Comparison of ENCODE assay signal across 20 cellular contexts in genomic region chr1:15739259-15739658, GRCh38. TPM values are rescaled to one million over a fixed set of nuclear protein-coding genes. Genes with fewer than 3 reads are reported as not detected.
A peak's percentile ranks its signal among the peaks of the same experiment; 100 is the strongest.
DNase-seq lines count a peak whose midpoint lies in the region; ATAC-seq, FAIRE-seq and TF ChIP-seq lines count a peak whose summit lies in the region.
"Had no signal": no experiment of that assay in that cellular context is flagged by ENCODE, and none has a peak within 500 bp of the region (broad histone marks: within the 10 kb centered on the region; RNA-seq: fewer than 3 reads in every experiment).

No MANE protein-coding gene starts in this region.

- H2AK5ac ChIP-seq in neuronal stem cell (ENCODE audit: low read depth, low read length): no peak overlapping the region

- H3K18ac ChIP-seq in neuronal stem cell (ENCODE audit: low read length): no peak overlapping the region

- H2AFZ ChIP-seq in HepG2 (ENCODE audit: low read length) (no peak overlapping the region), neuronal stem cell (ENCODE audit: low read length) (no peak overlapping the region)

- H3K79me1 ChIP-seq in neuronal stem cell (ENCODE audit: low read depth, low read length): peaks cover 4% of the 10 kb centered on the region

- H3K27me3 ChIP-seq in HepG2 (ENCODE audit: control insufficient read depth in 1 of 2, insufficient read depth in 2 of 2, low read length in 2 of 2) (no peaks in the 10 kb centered on the region), right lobe of liver (no peaks in the 10 kb centered on the region), duodenal mucosa (ENCODE audit: control insufficient read depth in 1 of 2, insufficient read depth in 2 of 2, low read length in 2 of 2) (no peaks in the 10 kb centered on the region), neuronal stem cell (ENCODE audit: control insufficient read depth in 3 of 3, insufficient read depth in 3 of 3, low read depth in 1 of 3, low read length in 3 of 3) (peaks cover 0 to 1% (median 0%) of the 10 kb centered on the region in 3 experiments)
- H3K27me3 ChIP-seq: MG63 had no signal

- H4K8ac ChIP-seq in neuronal stem cell (ENCODE audit: low read depth, low read length): no peak overlapping the region

- TF ChIP-seq EP300 in HepG2 (IDR thresholded peaks at IDR 0.05; ENCODE audit: low read depth in 2 of 2, low read length in 2 of 2): no peak
- TF ChIP-seq EP300 in HepG2 (CRISPR knock-in tag; IDR thresholded peaks at IDR 0.05; ENCODE audit: borderline replicate concordance): no peak

- TF ChIP-seq CTCF in HepG2 (CRISPR knock-in tag; IDR thresholded peaks at IDR 0.05): no peak
- no peak for TF ChIP-seq CTCF in right lobe of liver (IDR thresholded peaks at IDR 0.05)

- no TSS peak for BruUV-seq in HepG2 (replicated peaks; lab: Mats Ljungman, UMichigan)

- in situ Hi-C loops in HepG2 (cut with HindIII; ENCODE audit: extremely low pct_ligation_motif_present, low pct_unique_long_range_greater_than_20kb): no loop called here

- no peaks in the 10 kb centered on the region for H4K20me1 ChIP-seq in HepG2 (ENCODE audit: insufficient read depth, low read length)

- H3K79me2 ChIP-seq in HepG2 (ENCODE audit: insufficient read depth, low read length): no peaks in the 10 kb centered on the region

- POLR2A ChIA-PET in HepG2 (lab: Yijun Ruan, JAX): interaction anchor here (1.4 kb wide), 1 partner anchor 121 kb away, joined by 4 read pairs; no protein-coding TSS in a partner anchor

- CTCF ChIA-PET in HepG2 (lab: Yijun Ruan, JAX; ENCODE audit: low intra/inter-chr PET ratio, low total read pairs): interaction anchor here (1.0 kb wide), 1 partner anchor 144 kb away, joined by 3 read pairs; no protein-coding TSS in a partner anchor

- whole genome bisulfite sequencing in HepG2 (ENCODE audit: low lambda C conversion rate): 84% methylated on average over 3 of the region's 16 CpGs
- no CpG with 5 or more reads among the region's 16 CpGs for WGBS in right lobe of liver (ENCODE audit: insufficient coverage, low coverage, low lambda C conversion rate, missing lambda C conversion rate)
- no CpG with 5 or more reads among the region's 16 CpGs for WGBS in neuronal stem cell (ENCODE audit: extremely low coverage in 2 of 2, insufficient read length in 2 of 2, insufficient replicate concordance in 1 of 2), 2 donors

- H3K4me2 ChIP-seq in HepG2 (ENCODE audit: low read depth, low read length) (peak overlapping the region; percentile 62), neuronal stem cell (ENCODE audit: insufficient read depth, low read length, poor library complexity, severe bottlenecking) (no peak overlapping the region)

- no peak overlapping the region for H3K27ac ChIP-seq in HepG2 (ENCODE audit: extremely low read length, insufficient read depth, low read length)
- no peak overlapping the region for H3K27ac ChIP-seq in right lobe of liver
- peak overlapping the region; percentile 1 for H3K27ac ChIP-seq in duodenal mucosa (ENCODE audit: low read depth, low read length)
- H3K27ac ChIP-seq in neuronal stem cell (replicated peaks; ENCODE audit: low read length): no peak overlapping the region

- intact Hi-C loops in HepG2 (cut with micrococcal nuclease; ENCODE audit: unreplicated experiment) (loop anchor here (5.0 kb wide), 1 partner anchor 142 kb away; no protein-coding TSS in a partner anchor), right lobe of liver (cut with DNase I) (loop anchor here (10.0 kb wide), 1 partner anchor 144 kb away; no protein-coding TSS in a partner anchor)

- no peak overlapping the region for H4K91ac ChIP-seq in neuronal stem cell (ENCODE audit: low read depth, low read length, poor library complexity)

- H2BK15ac ChIP-seq in neuronal stem cell (ENCODE audit: low read length): no peak overlapping the region

- H3K9ac ChIP-seq in HepG2 (ENCODE audit: insufficient read depth, low read depth, low read length): no peak overlapping the region
- no peak overlapping the region for H3K9ac ChIP-seq in duodenal mucosa (ENCODE audit: low read depth in 1 of 2, low read length in 2 of 2)
- H3K9ac ChIP-seq in neuronal stem cell (ENCODE audit: low read depth, low read length, poor library complexity): no peak overlapping the region

- no peak overlapping the region for H2BK5ac ChIP-seq in neuronal stem cell (ENCODE audit: low read length)

- peak overlapping the region; percentile 80 for H3K23ac ChIP-seq in neuronal stem cell (ENCODE audit: low read depth, low read length, poor library complexity)

- H2BK12ac ChIP-seq in neuronal stem cell (ENCODE audit: low read length): no peak overlapping the region

- H3K36me3 ChIP-seq in HepG2 (replicated peaks in 1 of 2; ENCODE audit: control insufficient read depth in 1 of 2, insufficient read depth in 2 of 2, low read length in 2 of 2) (no peaks in the 10 kb centered on the region), right lobe of liver (no peaks in the 10 kb centered on the region), duodenal mucosa (ENCODE audit: control insufficient read depth in 1 of 2, insufficient read depth in 2 of 2, low read length in 2 of 2) (peaks cover 0 to 11% of the 10 kb centered on the region in 2 donors), neuronal stem cell (replicated peaks in 1 of 2; ENCODE audit: control insufficient read depth in 2 of 2, insufficient read depth in 2 of 2, low read length in 2 of 2) (peaks cover 2 to 12% of the 10 kb centered on the region in 2 donors)

- H3K4me1 ChIP-seq in HepG2 (ENCODE audit: insufficient read depth, low read length) (peaks cover 89% of the 10 kb centered on the region), right lobe of liver (peaks cover 0 to 40% (median 17%) of the 10 kb centered on the region in 4 donors), duodenal mucosa (ENCODE audit: control insufficient read depth in 1 of 2, insufficient read depth in 2 of 2, low read length in 2 of 2) (peaks cover 31 to 56% of the 10 kb centered on the region in 2 donors), neuronal stem cell (ENCODE audit: control insufficient read depth in 2 of 2, insufficient read depth in 1 of 2, low read depth in 1 of 2, low read length in 2 of 2) (peaks cover 2 to 11% of the 10 kb centered on the region in 2 donors)

- no peaks in the 10 kb centered on the region for H3K9me3 ChIP-seq in HepG2 (ENCODE audit: low read length)
- H3K9me3 ChIP-seq in right lobe of liver: no peaks in the 10 kb centered on the region
- no peaks in the 10 kb centered on the region for H3K9me3 ChIP-seq in duodenal mucosa (ENCODE audit: control insufficient read depth in 1 of 2, low read length in 2 of 2)
- H3K9me3 ChIP-seq in neuronal stem cell (replicated peaks in 1 of 2; ENCODE audit: control insufficient read depth in 2 of 2, insufficient read depth in 1 of 2, low read depth in 1 of 2, low read length in 2 of 2): no peaks in the 10 kb centered on the region
- H3K9me3 ChIP-seq: MG63 had no signal

- FAIRE-seq in HepG2 (lab: Jason Lieb, UNC) (no peak), GM12891 (lab: Jason Lieb, UNC) (no peak)
- FAIRE-seq: A204.1, H54 had no signal

- H3K4ac ChIP-seq in neuronal stem cell (ENCODE audit: low read length): no peak overlapping the region

- no peak for TF ChIP-seq POLR2A in HepG2 (IDR thresholded peaks at IDR 0.05; ENCODE audit: insufficient read depth in 1 of 2, low read depth in 2 of 2, low read length in 2 of 2)
- no peak for TF ChIP-seq POLR2A in right lobe of liver (IDR thresholded peaks at IDR 0.05)
- TF ChIP-seq POLR2A in GM12891 (IDR thresholded peaks at IDR 0.05; ENCODE audit: low read depth, low read length): no peak

- no peak for TF ChIP-seq RAD21 in HepG2 (CRISPR knock-in tag; IDR thresholded peaks at IDR 0.05)

- H3K14ac ChIP-seq in neuronal stem cell (ENCODE audit: low read length): no peak overlapping the region

- no peak overlapping the region for H2BK120ac ChIP-seq in neuronal stem cell (ENCODE audit: low read depth, low read length)

- no peak for ATAC-seq in HepG2
- no peak for ATAC-seq in right lobe of liver
- no peak for ATAC-seq in GM21528 (IDR thresholded peaks at IDR 0.05; ENCODE audit: low FRiP score, unreplicated experiment)
- no peak for ATAC-seq in GM19463 (IDR thresholded peaks at IDR 0.05; ENCODE audit: unreplicated experiment)
- ATAC-seq: SK-N-SH treated with all-trans-retinoic acid at 6 μM for 48 hours had no signal

- DNase-seq in HepG2 (ENCODE audit: low spot score) (no peak), right lobe of liver (no peak), neuronal stem cell (ENCODE audit: low spot score) (no peak), GM12891 (ENCODE audit: insufficient read length, low spot score) (no peak)
- DNase-seq in central memory CD4-positive, alpha-beta T cell: no peak
- DNase-seq: DMS79 treated with DMSO at 0.1 percent for 48 hours, MG63, NCI-H1048, NCI-H1436, NCI-H1930, NCI-H2227 treated with DMSO at 0.1 percent for 48 hours, NCI-H510A treated with DMSO at 0.1 percent for 48 hours, NCI-H748 treated with DMSO at 0.1 percent for 48 hours had no signal

- H3K4me3 ChIP-seq in HepG2 (replicated peaks in 1 of 3; ENCODE audit: insufficient read depth in 1 of 3, low read depth in 2 of 3, low read length in 3 of 3) (peak overlapping the region in 1 of 3 experiments; percentile 49; a peak in 1 of 6 replicates), right lobe of liver (no peak overlapping the region), duodenal mucosa (ENCODE audit: low read depth in 1 of 2, low read length in 2 of 2) (no peak overlapping the region), neuronal stem cell (ENCODE audit: low read length in 2 of 2) (no peak overlapping the region)
- H3K4me3 ChIP-seq: K562, MG63 had no signal

RNA-seq across cellular contexts. Expression of gene TMEM82, which starts 3.0 kb away (rescaled TPM):
- total RNA-seq in HepG2 (2016; rRNA removed; fragmentation: Illumina TruSeq; extraction: Trizol): 0.29 and 0.97 TPM in 2 replicates
- total RNA-seq in HepG2 (2016; cell fraction: cytosol; rRNA removed; fragmentation: Illumina TruSeq; extraction: Trizol; ENCODE audit: low read depth): 0.71 and 0.79 TPM in 2 replicates
- 0.43 and 0.58 TPM in 2 replicates for total RNA-seq in HepG2 (2016; cell fraction: insoluble cytoplasmic fraction; rRNA removed; fragmentation: Illumina TruSeq; extraction: Trizol)
- total RNA-seq in HepG2 (2016; cell fraction: membrane; rRNA removed; fragmentation: Illumina TruSeq; extraction: Trizol): 0.43 and 0.45 TPM in 2 replicates
- total RNA-seq in HepG2 (2016; cell fraction: nucleus; rRNA removed; fragmentation: Illumina TruSeq; extraction: Trizol): 0.41 and 0.75 TPM in 2 replicates
- 0.24 and 0.40 TPM in 2 replicates for polyA plus RNA-seq in HepG2 (2011; rRNA removed)
- polyA plus RNA-seq in HepG2 (2011; cell fraction: cytosol; rRNA removed): 0.28 and 0.51 TPM in 2 replicates
- polyA plus RNA-seq in HepG2 (2011; cell fraction: nucleus; rRNA removed): 0.58 and 0.85 TPM in 2 replicates
- 0.32 and 0.44 TPM in 2 replicates for polyA plus RNA-seq in HepG2 (2012)
- polyA plus RNA-seq in HepG2 (2016; cell fraction: cytosol; fragmentation: Illumina TruSeq; extraction: Trizol; ENCODE audit: low read depth): 0.60 and 0.79 TPM in 2 replicates
- 0.37 and 0.50 TPM in 2 replicates for polyA plus RNA-seq in HepG2 (2016; cell fraction: insoluble cytoplasmic fraction; fragmentation: Illumina TruSeq; extraction: Trizol; ENCODE audit: low read depth)
- 0.64 and 0.87 TPM in 2 replicates for polyA plus RNA-seq in HepG2 (2016; cell fraction: membrane; fragmentation: Illumina TruSeq; extraction: Trizol; ENCODE audit: low read depth)
- polyA plus RNA-seq in HepG2 (2016; cell fraction: nucleus; fragmentation: Illumina TruSeq; extraction: Trizol; ENCODE audit: insufficient read depth, low read depth): 1.1 and 1.5 TPM in 2 replicates
- polyA minus RNA-seq in HepG2 (2011; rRNA and poly(A)+ RNA removed; ENCODE audit: low replicate concordance): 0.92 TPM in 1 of 2 replicates, not detected in the other
- 0.44 and 0.59 TPM in 2 replicates for polyA minus RNA-seq in HepG2 (2011; cell fraction: cytosol; rRNA and poly(A)+ RNA removed)
- 0.62 TPM in 1 of 2 replicates, not detected in the other for polyA minus RNA-seq in HepG2 (2011; cell fraction: nucleus; rRNA and poly(A)+ RNA removed)
- total RNA-seq in right lobe of liver: 10 to 100 TPM; 15.8 to 33.5 (median 19.1) TPM
- not detected for polyA plus RNA-seq in neuronal stem cell (2013, experiment 1 of 2)
- polyA plus RNA-seq in neuronal stem cell (2013, experiment 2 of 2): not detected
- polyA plus RNA-seq in GM12891 (2012; ENCODE audit: low read depth, missing spikeins): not detected
- total RNA-seq: K562 had no signal
- polyA plus RNA-seq: K562 had no signal

RNA-seq across cellular contexts. Expression of gene SLC25A34, which starts 3.2 kb away (rescaled TPM):
- 0.13 TPM in 1 of 2 replicates, not detected in the other for total RNA-seq in HepG2 (2016; rRNA removed; fragmentation: Illumina TruSeq; extraction: Trizol)
- total RNA-seq in HepG2 (2016; cell fraction: cytosol; rRNA removed; fragmentation: Illumina TruSeq; extraction: Trizol; ENCODE audit: low read depth): not detected in 2 replicates
- 0.13 and 0.15 TPM in 2 replicates for total RNA-seq in HepG2 (2016; cell fraction: insoluble cytoplasmic fraction; rRNA removed; fragmentation: Illumina TruSeq; extraction: Trizol)
- 0.09 TPM in 1 of 2 replicates, not detected in the other for total RNA-seq in HepG2 (2016; cell fraction: membrane; rRNA removed; fragmentation: Illumina TruSeq; extraction: Trizol)
- 0.41 TPM in 1 of 2 replicates, not detected in the other for total RNA-seq in HepG2 (2016; cell fraction: nucleus; rRNA removed; fragmentation: Illumina TruSeq; extraction: Trizol)
- 0.18 TPM in 2 replicates for polyA plus RNA-seq in HepG2 (2011; rRNA removed)
- 0.12 and 0.16 TPM in 2 replicates for polyA plus RNA-seq in HepG2 (2011; cell fraction: cytosol; rRNA removed)
- 0.33 and 0.35 TPM in 2 replicates for polyA plus RNA-seq in HepG2 (2011; cell fraction: nucleus; rRNA removed)
- 0.07 TPM in 1 of 2 replicates, not detected in the other for polyA plus RNA-seq in HepG2 (2012)
- polyA plus RNA-seq in HepG2 (2016; cell fraction: cytosol; fragmentation: Illumina TruSeq; extraction: Trizol; ENCODE audit: low read depth): not detected in 2 replicates
- polyA plus RNA-seq in HepG2 (2016; cell fraction: insoluble cytoplasmic fraction; fragmentation: Illumina TruSeq; extraction: Trizol; ENCODE audit: low read depth): 0.10 TPM in 1 of 2 replicates, not detected in the other
- 0.08 TPM in 1 of 2 replicates, not detected in the other for polyA plus RNA-seq in HepG2 (2016; cell fraction: membrane; fragmentation: Illumina TruSeq; extraction: Trizol; ENCODE audit: low read depth)
- 0.15 and 0.21 TPM in 2 replicates for polyA plus RNA-seq in HepG2 (2016; cell fraction: nucleus; fragmentation: Illumina TruSeq; extraction: Trizol; ENCODE audit: insufficient read depth, low read depth)
- 0.04 and 0.42 TPM in 2 replicates for polyA minus RNA-seq in HepG2 (2011; rRNA and poly(A)+ RNA removed; ENCODE audit: low replicate concordance)
- not detected in 2 replicates for polyA minus RNA-seq in HepG2 (2011; cell fraction: cytosol; rRNA and poly(A)+ RNA removed)
- 0.12 TPM in 1 of 2 replicates, not detected in the other for polyA minus RNA-seq in HepG2 (2011; cell fraction: nucleus; rRNA and poly(A)+ RNA removed)
- total RNA-seq in right lobe of liver: 10 to 100 TPM in 1 of 6 experiments, 1 to 10 TPM in 4, under 1 TPM in 1; 0.69 to 11.6 (median 3.2) TPM
- 0.33 TPM for polyA plus RNA-seq in neuronal stem cell (2013, experiment 1 of 2)
- polyA plus RNA-seq in neuronal stem cell (2013, experiment 2 of 2): 0.32 TPM
- polyA plus RNA-seq in GM12891 (2012; ENCODE audit: low read depth, missing spikeins): 0.42 TPM

RNA-seq across cellular contexts. Expression of gene FBLIM1, which starts 19.3 kb away (rescaled TPM):
- total RNA-seq in HepG2 (2016; rRNA removed; fragmentation: Illumina TruSeq; extraction: Trizol) (9.2 and 10.6 TPM in 2 replicates), right lobe of liver (10 to 100 TPM in 1 of 6 experiments, 1 to 10 TPM in 5; 4.0 to 13.1 (median 6.0) TPM)
- total RNA-seq in HepG2 (2016; cell fraction: cytosol; rRNA removed; fragmentation: Illumina TruSeq; extraction: Trizol; ENCODE audit: low read depth): 2.3 and 2.6 TPM in 2 replicates
- 9.3 and 10.5 TPM in 2 replicates for total RNA-seq in HepG2 (2016; cell fraction: insoluble cytoplasmic fraction; rRNA removed; fragmentation: Illumina TruSeq; extraction: Trizol)
- total RNA-seq in HepG2 (2016; cell fraction: membrane; rRNA removed; fragmentation: Illumina TruSeq; extraction: Trizol): 7.4 and 8.7 TPM in 2 replicates
- 4.4 and 5.9 TPM in 2 replicates for total RNA-seq in HepG2 (2016; cell fraction: nucleus; rRNA removed; fragmentation: Illumina TruSeq; extraction: Trizol)
- polyA plus RNA-seq in HepG2 (2011; rRNA removed): 23.0 and 24.6 TPM in 2 replicates
- 15.7 and 22.9 TPM in 2 replicates for polyA plus RNA-seq in HepG2 (2011; cell fraction: cytosol; rRNA removed)
- polyA plus RNA-seq in HepG2 (2011; cell fraction: nucleus; rRNA removed): 22.7 and 27.5 TPM in 2 replicates
- polyA plus RNA-seq in HepG2 (2012): 2.8 and 7.8 TPM in 2 replicates
- polyA plus RNA-seq in HepG2 (2016; cell fraction: cytosol; fragmentation: Illumina TruSeq; extraction: Trizol; ENCODE audit: low read depth): 2.9 and 3.0 TPM in 2 replicates
- polyA plus RNA-seq in HepG2 (2016; cell fraction: insoluble cytoplasmic fraction; fragmentation: Illumina TruSeq; extraction: Trizol; ENCODE audit: low read depth): 10.8 and 11.3 TPM in 2 replicates
- polyA plus RNA-seq in HepG2 (2016; cell fraction: membrane; fragmentation: Illumina TruSeq; extraction: Trizol; ENCODE audit: low read depth): 6.2 and 6.7 TPM in 2 replicates
- 17.7 and 20.4 TPM in 2 replicates for polyA plus RNA-seq in HepG2 (2016; cell fraction: nucleus; fragmentation: Illumina TruSeq; extraction: Trizol; ENCODE audit: insufficient read depth, low read depth)
- 2.2 and 24.8 TPM in 2 replicates for polyA minus RNA-seq in HepG2 (2011; rRNA and poly(A)+ RNA removed; ENCODE audit: low replicate concordance)
- 12.1 and 12.4 TPM in 2 replicates for polyA minus RNA-seq in HepG2 (2011; cell fraction: cytosol; rRNA and poly(A)+ RNA removed)
- polyA minus RNA-seq in HepG2 (2011; cell fraction: nucleus; rRNA and poly(A)+ RNA removed): 8.8 and 10.0 TPM in 2 replicates
- 11.5 TPM for polyA plus RNA-seq in neuronal stem cell (2013, experiment 1 of 2)
- polyA plus RNA-seq in neuronal stem cell (2013, experiment 2 of 2): 11.4 TPM
- polyA plus RNA-seq in GM12891 (2012; ENCODE audit: low read depth, missing spikeins): not detected

RNA-seq across cellular contexts. Expression of gene PLEKHM2, which starts 55.1 kb away (rescaled TPM):
- 16.0 and 16.5 TPM in 2 replicates for total RNA-seq in HepG2 (2016; rRNA removed; fragmentation: Illumina TruSeq; extraction: Trizol)
- 8.1 TPM in 2 replicates for total RNA-seq in HepG2 (2016; cell fraction: cytosol; rRNA removed; fragmentation: Illumina TruSeq; extraction: Trizol; ENCODE audit: low read depth)
- 13.6 and 18.8 TPM in 2 replicates for total RNA-seq in HepG2 (2016; cell fraction: insoluble cytoplasmic fraction; rRNA removed; fragmentation: Illumina TruSeq; extraction: Trizol)
- total RNA-seq in HepG2 (2016; cell fraction: membrane; rRNA removed; fragmentation: Illumina TruSeq; extraction: Trizol): 24.3 and 24.5 TPM in 2 replicates
- total RNA-seq in HepG2 (2016; cell fraction: nucleus; rRNA removed; fragmentation: Illumina TruSeq; extraction: Trizol): 11.3 and 15.4 TPM in 2 replicates
- 27.3 and 34.0 TPM in 2 replicates for polyA plus RNA-seq in HepG2 (2011; rRNA removed)
- polyA plus RNA-seq in HepG2 (2011; cell fraction: cytosol; rRNA removed): 18.9 and 29.3 TPM in 2 replicates
- 58.0 and 66.7 TPM in 2 replicates for polyA plus RNA-seq in HepG2 (2011; cell fraction: nucleus; rRNA removed)
- polyA plus RNA-seq in HepG2 (2012): 15.7 and 19.3 TPM in 2 replicates
- 8.8 and 9.4 TPM in 2 replicates for polyA plus RNA-seq in HepG2 (2016; cell fraction: cytosol; fragmentation: Illumina TruSeq; extraction: Trizol; ENCODE audit: low read depth)
- polyA plus RNA-seq in HepG2 (2016; cell fraction: insoluble cytoplasmic fraction; fragmentation: Illumina TruSeq; extraction: Trizol; ENCODE audit: low read depth): 16.1 and 23.7 TPM in 2 replicates
- 20.7 and 24.2 TPM in 2 replicates for polyA plus RNA-seq in HepG2 (2016; cell fraction: membrane; fragmentation: Illumina TruSeq; extraction: Trizol; ENCODE audit: low read depth)
- 32.6 and 36.7 TPM in 2 replicates for polyA plus RNA-seq in HepG2 (2016; cell fraction: nucleus; fragmentation: Illumina TruSeq; extraction: Trizol; ENCODE audit: insufficient read depth, low read depth)
- 51.5 and 64.7 TPM in 2 replicates for polyA minus RNA-seq in HepG2 (2011; rRNA and poly(A)+ RNA removed; ENCODE audit: low replicate concordance)
- 18.3 and 18.9 TPM in 2 replicates for polyA minus RNA-seq in HepG2 (2011; cell fraction: cytosol; rRNA and poly(A)+ RNA removed)
- 8.8 and 9.9 TPM in 2 replicates for polyA minus RNA-seq in HepG2 (2011; cell fraction: nucleus; rRNA and poly(A)+ RNA removed)
- total RNA-seq in right lobe of liver: 10 to 100 TPM; 15.6 to 27.9 (median 20.2) TPM
- polyA plus RNA-seq in neuronal stem cell (2013, experiment 1 of 2): 40.8 TPM
- 41.5 TPM for polyA plus RNA-seq in neuronal stem cell (2013, experiment 2 of 2)
- polyA plus RNA-seq in GM12891 (2012; ENCODE audit: low read depth, missing spikeins): 27.3 TPM

Comparison
In these comparisons a context has a peak if more than half of its experiments do, and no peak if none do; other contexts are left out.
1. RNA of gene TMEM82, which starts 3.0 kb away (total RNA-seq): 15.8 to 33.5 TPM in right lobe of liver; 0.29 to 0.97 TPM in HepG2; every median in the first group is over 4 times any median in the second.